ENCODE assay signal across 9 cellular contexts in the genomic region with DNA sequence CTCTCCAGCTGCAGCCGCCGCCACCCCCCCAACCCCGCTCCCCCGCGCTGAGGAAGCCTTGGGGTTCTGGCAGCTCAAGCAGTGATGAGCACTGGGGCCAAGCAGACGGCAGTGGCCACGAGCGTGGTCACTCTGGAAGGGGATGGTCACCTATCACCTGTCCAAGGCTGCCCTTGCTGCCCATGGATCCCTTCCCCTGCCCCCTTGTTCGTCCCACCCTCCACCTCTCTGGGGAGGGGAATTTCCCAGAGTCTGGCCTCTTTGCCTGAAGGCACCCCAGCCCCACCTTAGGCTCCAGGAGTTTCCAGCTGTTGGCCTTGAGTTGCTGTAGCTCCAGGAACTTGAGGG. TPM values are rescaled to one million over a fixed set of nuclear protein-coding genes. Genes with fewer than 3 reads are reported as not detected.
DNase-seq lines count a peak whose midpoint lies in the region; ATAC-seq, FAIRE-seq and TF ChIP-seq lines count a peak whose summit lies in the region.
"Had no signal": no experiment of that assay in that cellular context is flagged by ENCODE, and none has a peak within 500 bp of the region (broad histone marks: within the 10 kb centered on the region; RNA-seq: fewer than 3 reads in every experiment).

No MANE protein-coding gene starts in this region.

- in situ Hi-C loops in GM12878 (cut with MboI), result no loop called here

- no peak for TF ChIP-seq POLR2A in GM12878 (IDR thresholded peaks at IDR 0.05; ENCODE audit: low read depth, low read length)

- H3K9me3 ChIP-seq in GM12878 (replicated peaks; ENCODE audit: control insufficient read depth, insufficient read depth, low read length) (no peaks in the 10 kb centered on the region), muscle layer of colon (ENCODE audit: low read length) (no peaks in the 10 kb centered on the region)

- TF ChIP-seq RAD21 in GM12878 (IDR thresholded peaks at IDR 0.05; ENCODE audit: insufficient read depth, low read depth, low read length), result no peak

- TF ChIP-seq CTCF in GM12878 (IDR thresholded peaks at IDR 0.05 in 2 of 3, conservative IDR thresholded peaks at IDR 0.05 in 1 of 3; ENCODE audit: control insufficient read depth in 2 of 3, extremely low read depth in 1 of 3, insufficient read depth in 1 of 3, low read depth in 3 of 3, low read length in 3 of 3), result no peak

- intact Hi-C loops in GM12878 (cut with micrococcal nuclease; ENCODE audit: unreplicated experiment), result loop anchor here (1.0 kb wide), 1 partner anchor 80 kb away; no protein-coding TSS in a partner anchor

- peak overlapping the region; percentile 94 for H3K4me2 ChIP-seq in GM12878 (ENCODE audit: control insufficient read depth, insufficient read depth)

- POLR2A ChIA-PET in GM12878 (lab: Charles Lee), result interaction anchor here (1.0 to 1.4 kb wide), 4 partner anchors 9 to 163 kb away, joined by 3 to 5 read pairs (median 4); no protein-coding TSS in a partner anchor

- no peak for TF ChIP-seq EP300 in GM12878 (IDR thresholded peaks at IDR 0.05; ENCODE audit: borderline replicate concordance in 1 of 2, control insufficient read depth in 1 of 2, low read depth in 2 of 2, low read length in 2 of 2)

- H3K36me3 ChIP-seq in ACC112 (ENCODE audit: insufficient read depth, low read length) (no peaks in the 10 kb centered on the region), GM12878 (ENCODE audit: control insufficient read depth in 2 of 2, insufficient read depth in 2 of 2, low read length in 1 of 2) (no peaks in the 10 kb centered on the region), muscle layer of colon (ENCODE audit: insufficient read depth, low read length) (no peaks in the 10 kb centered on the region)

- H3K27me3 ChIP-seq in ACC112 (ENCODE audit: insufficient read depth, low read length) (peaks cover 35% of the 10 kb centered on the region), GM12878 (replicated peaks in 1 of 2; ENCODE audit: control insufficient read depth in 2 of 2, insufficient read depth in 2 of 2, low read length in 1 of 2) (peaks cover 0 to 2% of the 10 kb centered on the region in 2 experiments; a peak in 1 of 4 replicates), muscle layer of colon (ENCODE audit: control insufficient read depth in 1 of 2, insufficient read depth in 2 of 2, low read length in 2 of 2) (peaks cover 0 to 1% of the 10 kb centered on the region in 2 donors)

- peak; percentile 6 for ATAC-seq in HG02798 (IDR thresholded peaks at IDR 0.05; ENCODE audit: poor library complexity, unreplicated experiment)
- no peak; the same call in 2 of the 3 replicates for ATAC-seq in GM12878
- ATAC-seq in GM18511 (IDR thresholded peaks at IDR 0.05; ENCODE audit: unreplicated experiment), result no peak

- H3K9ac ChIP-seq in GM12878 (ENCODE audit: control insufficient read depth, insufficient read depth, low read length) (peak overlapping the region; percentile 87; the same call in 1 of the 2 replicates), muscle layer of colon (ENCODE audit: low read length) (no peak overlapping the region)

- BruUV-seq in GM12878 (replicated peaks; lab: Mats Ljungman, UMichigan), result no TSS peak

- H3K27ac ChIP-seq in ACC112 (ENCODE audit: low read depth, low read length), result no peak overlapping the region
- no peak overlapping the region for H3K27ac ChIP-seq in GM12878 (ENCODE audit: control insufficient read depth, insufficient read depth)
- H3K27ac ChIP-seq in muscle layer of colon (ENCODE audit: low read depth, low read length), result peak overlapping the region; percentile 74

- CTCF ChIA-PET in GM12878 (lab: Yijun Ruan, JAX), result interaction anchor here (0.6 to 3.7 kb wide), 15 partner anchors 9 to 455 kb away, joined by 3 to 58 read pairs (median 4); a partner anchor contains a TSS

- no peak for FAIRE-seq in GM12878 (lab: Jason Lieb, UNC)

- SMC1A ChIA-PET in GM12878 (lab: Charles Lee; ENCODE audit: uncharacterized antibody, unreplicated experiment), result interaction anchor here (2.4 kb wide), 1 partner anchor 14 kb away, joined by 9 read pairs; no protein-coding TSS in a partner anchor

- DNase-seq in GM12878 (ENCODE audit: low read depth, low spot score), result no peak
- DNase-seq in ureter (ENCODE audit: low spot score), result no peak
- no peak for DNase-seq in NCI-H748 (lab: John Stamatoyannopoulos, UW; ENCODE audit: unreplicated experiment)
- no peak for DNase-seq in NCI-H2227 treated with DMSO at 0.1 percent for 48 hours (lab: John Stamatoyannopoulos, UW)
- DNase-seq: GF-D8 had no signal

- no peaks in the 10 kb centered on the region for H3K79me2 ChIP-seq in ACC112 (ENCODE audit: control insufficient read depth, insufficient read depth, low read length, unreplicated experiment)
- H3K79me2 ChIP-seq in GM12878 (ENCODE audit: control insufficient read depth, insufficient read depth, low read length), result no peaks in the 10 kb centered on the region

- H3K4me3 ChIP-seq in ACC112 (ENCODE audit: low read depth, low read length) (peak overlapping the region; percentile 85), GM12878 (peak overlapping the region; percentile 61), muscle layer of colon (ENCODE audit: low read depth in 1 of 2, low read length in 2 of 2) (peak overlapping the region; percentile 85 to 98)

- RAD21 ChIA-PET in GM12878 (lab: Charles Lee; ENCODE audit: unreplicated experiment), result interaction anchor here (0.7 to 1.4 kb wide), 3 partner anchors 14 to 326 kb away, joined by 3 to 9 read pairs (median 3); a partner anchor contains a TSS

- H3K4me1 ChIP-seq in ACC112 (ENCODE audit: control insufficient read depth, insufficient read depth, low read length, unreplicated experiment) (no peaks in the 10 kb centered on the region), GM12878 (ENCODE audit: control insufficient read depth, insufficient read depth, low read length) (peaks cover 4% of the 10 kb centered on the region; the same call in 1 of the 2 replicates), muscle layer of colon (ENCODE audit: insufficient read depth, low read length) (peaks cover 6% of the 10 kb centered on the region)

- H4K20me1 ChIP-seq in GM12878 (ENCODE audit: control insufficient read depth, insufficient read depth), result no peaks in the 10 kb centered on the region

- WGBS in GM12878 (ENCODE audit: insufficient coverage, insufficient replicate concordance, low lambda C conversion rate, missing lambda C conversion rate), result 0% methylated on average over 9 of the region's 9 CpGs

- no peak overlapping the region for H2AFZ ChIP-seq in ACC112 (ENCODE audit: low read length, unreplicated experiment)
- peak overlapping the region; percentile 93 for H2AFZ ChIP-seq in GM12878 (ENCODE audit: control insufficient read depth, low read depth, low read length)

TF ChIP-seq in GM12878, 131 proteins besides CTCF, POLR2A, EP300 and RAD21:
- no peak for TF ChIP-seq ZSCAN29 (IDR thresholded peaks at IDR 0.05)
- no peak for TF ChIP-seq NR2C1 (IDR thresholded peaks at IDR 0.05)
- TF ChIP-seq BMI1 (IDR thresholded peaks at IDR 0.05; ENCODE audit: borderline replicate concordance), result no peak
- TF ChIP-seq, protein P1, sequence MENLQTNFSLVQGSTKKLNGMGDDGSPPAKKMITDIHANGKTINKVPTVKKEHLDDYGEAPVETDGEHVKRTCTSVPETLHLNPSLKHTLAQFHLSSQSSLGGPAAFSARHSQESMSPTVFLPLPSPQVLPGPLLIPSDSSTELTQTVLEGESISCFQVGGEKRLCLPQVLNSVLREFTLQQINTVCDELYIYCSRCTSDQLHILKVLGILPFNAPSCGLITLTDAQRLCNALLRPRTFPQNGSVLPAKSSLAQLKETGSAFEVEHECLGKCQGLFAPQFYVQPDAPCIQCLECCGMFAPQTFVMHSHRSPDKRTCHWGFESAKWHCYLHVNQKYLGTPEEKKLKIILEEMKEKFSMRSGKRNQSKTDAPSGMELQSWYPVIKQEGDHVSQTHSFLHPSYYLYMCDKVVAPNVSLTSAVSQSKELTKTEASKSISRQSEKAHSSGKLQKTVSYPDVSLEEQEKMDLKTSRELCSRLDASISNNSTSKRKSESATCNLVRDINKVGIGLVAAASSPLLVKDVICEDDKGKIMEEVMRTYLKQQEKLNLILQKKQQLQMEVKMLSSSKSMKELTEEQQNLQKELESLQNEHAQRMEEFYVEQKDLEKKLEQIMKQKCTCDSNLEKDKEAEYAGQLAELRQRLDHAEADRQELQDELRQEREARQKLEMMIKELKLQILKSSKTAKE (IDR thresholded peaks at IDR 0.05; ENCODE audit: low read depth, poor library complexity, severe bottlenecking), result no peak
- no peak for TF ChIP-seq ASH2L (IDR thresholded peaks at IDR 0.05; ENCODE audit: borderline replicate concordance, low read depth)
- no peak for TF ChIP-seq RELA (IDR thresholded peaks at IDR 0.05; ENCODE audit: borderline replicate concordance, partially characterized antibody)
- no peak for TF ChIP-seq MEF2A (IDR thresholded peaks at IDR 0.05; ENCODE audit: insufficient read depth, low read depth, low read length)
- TF ChIP-seq HDAC2 (IDR thresholded peaks at IDR 0.05), result no peak
- no peak for TF ChIP-seq POLR2AphosphoS5 (IDR thresholded peaks at IDR 0.05; ENCODE audit: low read length)
- no peak for TF ChIP-seq SPI1 (IDR thresholded peaks at IDR 0.05; ENCODE audit: borderline replicate concordance, insufficient read depth, low read depth, low read length)
- TF ChIP-seq TBL1XR1 (IDR thresholded peaks at IDR 0.05; ENCODE audit: low read depth, low read length), result no peak
- TF ChIP-seq, protein P2, sequence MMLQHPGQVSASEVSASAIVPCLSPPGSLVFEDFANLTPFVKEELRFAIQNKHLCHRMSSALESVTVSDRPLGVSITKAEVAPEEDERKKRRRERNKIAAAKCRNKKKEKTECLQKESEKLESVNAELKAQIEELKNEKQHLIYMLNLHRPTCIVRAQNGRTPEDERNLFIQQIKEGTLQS (IDR thresholded peaks at IDR 0.05; ENCODE audit: borderline replicate concordance, extremely low read depth, low read depth, low read length), result no peak
TF ChIP-seq in GM12878: peak in this region for 0.

RNA-seq across cellular contexts. Expression of a gene that starts 7.2 kb away (rescaled TPM):
- 26.1 and 28.7 TPM in 2 replicates for total RNA-seq in GM12878 (2013; cell fraction: nucleolus; rRNA removed)
- 39.4 and 41.0 TPM in 2 replicates for total RNA-seq in GM12878 (2014; rRNA removed)
- total RNA-seq in GM12878 (2014; rRNA removed; fragmentation: Illumina TruSeq; extraction: Trizol), result 37.1 and 38.7 TPM in 2 replicates
- total RNA-seq in GM12878 (2021), result 42.4 and 45.6 TPM in 2 replicates
- polyA plus RNA-seq in GM12878 (2011; ENCODE audit: low read depth), result 24.7 TPM
- polyA plus RNA-seq in GM12878 (2011; rRNA removed), result 24.2 and 39.2 TPM in 2 replicates
- polyA plus RNA-seq in GM12878 (2011; cell fraction: cytosol; rRNA removed), result 49.0 and 50.5 TPM in 2 replicates
- 17.7 and 20.6 TPM in 2 replicates for polyA plus RNA-seq in GM12878 (2011; cell fraction: nucleus; rRNA removed)
- 26.0 and 31.6 TPM in 2 replicates for polyA plus RNA-seq in GM12878 (2012)
- polyA plus RNA-seq in GM12878 (2014; fragmentation: Illumina TruSeq; extraction: Trizol), result 45.5 and 55.9 TPM in 2 replicates
- 10 to 100 TPM; 26.1 to 42.9 TPM for polyA plus RNA-seq in GM12878 (2014; fragmentation: Nextera tagmentation; extraction: Ambion mirVana)
- polyA plus RNA-seq in GM12878 (2014; rRNA removed), result 45.3 and 48.9 TPM in 2 replicates
- polyA plus RNA-seq in GM12878 (2016; fragmentation: Nextera tagmentation; extraction: Ambion mirVana), result 10 to 100 TPM; 64.0 to 81.5 TPM
- polyA minus RNA-seq in GM12878 (2011; rRNA and poly(A)+ RNA removed), result 20.8 and 22.8 TPM in 2 replicates
- polyA minus RNA-seq in GM12878 (2011; cell fraction: cytosol; rRNA and poly(A)+ RNA removed), result 6.4 and 9.4 TPM in 2 replicates
- polyA minus RNA-seq in GM12878 (2011; cell fraction: nucleus; rRNA and poly(A)+ RNA removed), result 9.3 and 17.4 TPM in 2 replicates
- total RNA-seq in ureter, result 37.6 TPM
